26 cellular contexts compared by ENCODE assay signal in the genomic region with DNA sequence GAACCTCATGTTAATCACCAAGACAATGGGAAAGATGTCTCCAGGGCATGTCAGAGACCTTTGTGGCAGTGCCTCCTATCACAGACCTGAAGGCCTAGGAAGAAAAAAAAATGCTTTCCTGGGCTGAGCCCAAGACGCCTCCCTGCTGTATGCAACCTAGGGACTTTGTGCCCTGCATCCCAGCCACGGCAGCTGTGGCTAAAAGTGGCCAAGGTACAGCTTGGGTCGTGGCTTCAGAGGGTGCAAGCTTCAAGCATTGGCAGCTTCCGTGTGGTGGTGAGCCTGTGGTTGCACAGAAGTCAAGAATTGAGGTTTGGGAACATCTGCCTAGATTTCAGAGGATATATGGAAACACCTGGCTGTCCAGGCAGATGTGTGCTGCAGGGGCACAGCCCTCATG. TPM values are rescaled to one million over a fixed set of nuclear protein-coding genes. Genes with fewer than 3 reads are reported as not detected.
"Had no signal": no experiment of that assay in that cellular context is flagged by ENCODE, and none has a peak within 500 bp of the region (broad histone marks: within the 10 kb centered on the region; RNA-seq: fewer than 3 reads in every experiment).

No MANE protein-coding gene starts in this region.

- H3K79me2 ChIP-seq: hepatocyte had no signal

- H3K36me3 ChIP-seq: esophagus muscularis mucosa, gastroesophageal sphincter, heart left ventricle, left lung, lower lobe of right lung had no signal

- H3K27ac ChIP-seq: coronary artery, dorsolateral prefrontal cortex, esophagus muscularis mucosa, foreskin keratinocyte, gastroesophageal sphincter, heart left ventricle, hepatocyte, left lung, lower lobe of right lung had no signal

- H3K27me3 ChIP-seq: esophagus muscularis mucosa, foreskin keratinocyte, gastroesophageal sphincter, heart left ventricle, hepatocyte, left lung had no signal

- FAIRE-seq: colon, endothelial cell of umbilical vein, frontal cortex, kidney had no signal

- H3K4me3 ChIP-seq: coronary artery, dorsolateral prefrontal cortex, esophagus muscularis mucosa, gastroesophageal sphincter, heart left ventricle, hepatocyte, left lung, lower lobe of right lung had no signal

- H2AFZ ChIP-seq: hepatocyte had no signal

- H3K4me2 ChIP-seq: hepatocyte had no signal

- DNase-seq: dermis blood vessel endothelial cell; dorsolateral prefrontal cortex; effector CD4-positive, alpha-beta T cell; effector memory CD4-positive, alpha-beta T cell; foreskin keratinocyte; heart left ventricle; hypothalamus; immature natural killer cell; islet precursor cell; kidney; kidney glomerular epithelial cell; left cardiac atrium; left ventricle myocardium superior; lower lobe of right lung; mesenchymal stem cell; midbrain had no signal

- H3K9me3 ChIP-seq: esophagus muscularis mucosa, gastroesophageal sphincter, heart left ventricle, left lung, lower lobe of right lung had no signal

- ATAC-seq: foreskin keratinocyte, gastroesophageal sphincter, heart left ventricle, left cardiac atrium, left lung, left ventricle myocardium superior, lower lobe of right lung had no signal

- H3K4me1 ChIP-seq: esophagus muscularis mucosa, foreskin keratinocyte, gastroesophageal sphincter, heart left ventricle, left lung, lower lobe of right lung had no signal

RNA-seq across cellular contexts. Expression of a gene that starts 40.5 kb away (rescaled TPM):
- polyA plus RNA-seq: endothelial cell of umbilical vein, esophagus, fibroblast of lung, foreskin keratinocyte, heart left ventricle, immature natural killer cell had no signal
